In the genomic region with DNA sequence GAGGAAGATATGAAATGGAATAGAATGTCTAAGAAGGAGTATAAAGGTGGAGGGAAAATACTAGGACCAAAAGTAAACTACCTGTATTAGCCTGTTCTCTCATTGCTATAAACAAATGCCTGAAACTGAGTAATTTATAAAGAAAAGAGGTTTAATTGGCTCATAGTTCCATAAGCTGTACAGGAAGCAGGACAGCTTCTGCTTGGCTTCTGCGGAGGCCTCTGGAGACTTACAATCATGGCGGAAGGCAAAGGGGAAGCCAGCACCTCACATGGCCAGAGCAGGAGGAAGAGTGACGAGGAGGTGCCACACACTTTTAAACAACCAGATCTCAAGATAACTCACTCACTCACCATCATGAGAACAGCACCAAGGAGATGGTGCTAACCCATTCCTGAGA, we compare ENCODE assay signal across 23 cellular contexts.
"Had no signal": no experiment of that assay in that cellular context is flagged by ENCODE, and none has a peak within 500 bp of the region (broad histone marks: within the 10 kb centered on the region; RNA-seq: fewer than 3 reads in every experiment).

No MANE protein-coding gene starts in this region.

- DNase-seq: effector CD8-positive, alpha-beta T cell; effector memory CD8-positive, alpha-beta T cell; endodermal cell; esophagus squamous epithelium; foreskin melanocyte; gastrocnemius medialis; glutamatergic neuron; head of caudate nucleus; heart right ventricle; hippocampal formation; left cardiac atrium; left lung; left ventricle myocardium superior; lower lobe of right lung; mesenchymal stem cell; mucosa of descending colon; naive B cell; naive thymus-derived CD8-positive, alpha-beta T cell had no signal

- H3K36me3 ChIP-seq: esophagus squamous epithelium, gastrocnemius medialis, heart right ventricle, left lung, lower lobe of right lung had no signal

- H3K4me3 ChIP-seq: coronary artery, esophagus squamous epithelium, gastrocnemius medialis, heart right ventricle, left lung, lower lobe of right lung, mucosa of descending colon had no signal

- H3K9me3 ChIP-seq: esophagus squamous epithelium, gastrocnemius medialis, mucosa of descending colon had no signal

- H3K27ac ChIP-seq: coronary artery, esophagus squamous epithelium, gastrocnemius medialis, heart right ventricle, left lung, lower lobe of right lung had no signal

- FAIRE-seq: colon, endometrium, islet of Langerhans, keratinocyte had no signal

- H3K4me1 ChIP-seq: esophagus squamous epithelium had no signal

- ATAC-seq: effector memory CD8-positive, alpha-beta T cell; gastrocnemius medialis; left cardiac atrium; left lung; left ventricle myocardium superior; lower lobe of right lung; mucosa of descending colon; naive thymus-derived CD8-positive, alpha-beta T cell had no signal

- H3K27me3 ChIP-seq: esophagus squamous epithelium, gastrocnemius medialis, heart right ventricle, left lung had no signal
